1 cellular context compared by ENCODE assay signal in the genomic region with DNA sequence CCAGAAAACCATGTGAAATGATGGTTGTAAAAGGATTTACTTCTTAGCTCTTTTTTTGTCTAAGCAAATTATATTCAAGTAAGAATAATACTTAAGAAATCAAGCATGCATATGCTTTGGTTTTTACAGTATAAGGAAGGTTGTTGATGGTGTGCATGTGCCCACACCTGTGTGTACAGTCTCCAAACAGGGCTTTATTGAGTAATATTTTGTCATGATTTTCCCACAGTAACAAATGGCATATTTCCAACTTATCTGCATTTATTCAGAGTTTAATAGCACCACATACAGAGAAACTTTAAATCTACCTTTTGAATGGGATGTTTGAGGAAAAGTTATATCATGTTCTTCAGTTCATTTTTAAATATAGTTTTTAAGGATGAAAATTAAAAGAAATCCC.
TF ChIP-seq lines count a peak whose summit lies in the region.

No MANE protein-coding gene starts in this region.

TF ChIP-seq in SK-N-SH treated with all-trans-retinoic acid at 6 μM for 48 hours, 23 proteins besides CTCF, POLR2A, EP300 and RAD21:
- TF ChIP-seq CSDC2 (CRISPR knock-in tag; IDR thresholded peaks at IDR 0.05) (no peak), ZC3H10 (CRISPR knock-in tag; IDR thresholded peaks at IDR 0.05) (no peak), ZFP30 (CRISPR knock-in tag; IDR thresholded peaks at IDR 0.05) (no peak), BACH2 (CRISPR knock-in tag; IDR thresholded peaks at IDR 0.05; ENCODE audit: borderline replicate concordance) (no peak), OSR1 (CRISPR knock-in tag; IDR thresholded peaks at IDR 0.05) (no peak), PPARA (CRISPR knock-in tag; IDR thresholded peaks at IDR 0.05; ENCODE audit: borderline replicate concordance) (no peak), ARNTL (CRISPR knock-in tag; IDR thresholded peaks at IDR 0.05; ENCODE audit: borderline replicate concordance, low read depth) (no peak), ISL1 (CRISPR knock-in tag; IDR thresholded peaks at IDR 0.05) (no peak), ZNF8 (CRISPR knock-in tag; IDR thresholded peaks at IDR 0.05) (no peak), TOX (CRISPR knock-in tag; IDR thresholded peaks at IDR 0.05; ENCODE audit: borderline replicate concordance) (no peak), RARB (CRISPR knock-in tag; IDR thresholded peaks at IDR 0.05) (no peak), ZFP3 (CRISPR knock-in tag; IDR thresholded peaks at IDR 0.05) (no peak), SNAI2 (CRISPR knock-in tag; IDR thresholded peaks at IDR 0.05) (no peak), GLIS3 (CRISPR knock-in tag; IDR thresholded peaks at IDR 0.05) (no peak)
- TF ChIP-seq, protein P1, sequence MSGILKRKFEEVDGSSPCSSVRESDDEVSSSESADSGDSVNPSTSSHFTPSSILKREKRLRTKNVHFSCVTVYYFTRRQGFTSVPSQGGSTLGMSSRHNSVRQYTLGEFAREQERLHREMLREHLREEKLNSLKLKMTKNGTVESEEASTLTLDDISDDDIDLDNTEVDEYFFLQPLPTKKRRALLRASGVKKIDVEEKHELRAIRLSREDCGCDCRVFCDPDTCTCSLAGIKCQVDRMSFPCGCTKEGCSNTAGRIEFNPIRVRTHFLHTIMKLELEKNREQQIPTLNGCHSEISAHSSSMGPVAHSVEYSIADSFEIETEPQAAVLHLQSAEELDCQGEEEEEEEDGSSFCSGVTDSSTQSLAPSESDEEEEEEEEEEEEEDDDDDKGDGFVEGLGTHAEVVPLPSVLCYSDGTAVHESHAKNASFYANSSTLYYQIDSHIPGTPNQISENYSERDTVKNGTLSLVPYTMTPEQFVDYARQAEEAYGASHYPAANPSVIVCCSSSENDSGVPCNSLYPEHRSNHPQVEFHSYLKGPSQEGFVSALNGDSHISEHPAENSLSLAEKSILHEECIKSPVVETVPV (CRISPR knock-in tag; IDR thresholded peaks at IDR 0.05) = no peak
- TF ChIP-seq, protein P2, sequence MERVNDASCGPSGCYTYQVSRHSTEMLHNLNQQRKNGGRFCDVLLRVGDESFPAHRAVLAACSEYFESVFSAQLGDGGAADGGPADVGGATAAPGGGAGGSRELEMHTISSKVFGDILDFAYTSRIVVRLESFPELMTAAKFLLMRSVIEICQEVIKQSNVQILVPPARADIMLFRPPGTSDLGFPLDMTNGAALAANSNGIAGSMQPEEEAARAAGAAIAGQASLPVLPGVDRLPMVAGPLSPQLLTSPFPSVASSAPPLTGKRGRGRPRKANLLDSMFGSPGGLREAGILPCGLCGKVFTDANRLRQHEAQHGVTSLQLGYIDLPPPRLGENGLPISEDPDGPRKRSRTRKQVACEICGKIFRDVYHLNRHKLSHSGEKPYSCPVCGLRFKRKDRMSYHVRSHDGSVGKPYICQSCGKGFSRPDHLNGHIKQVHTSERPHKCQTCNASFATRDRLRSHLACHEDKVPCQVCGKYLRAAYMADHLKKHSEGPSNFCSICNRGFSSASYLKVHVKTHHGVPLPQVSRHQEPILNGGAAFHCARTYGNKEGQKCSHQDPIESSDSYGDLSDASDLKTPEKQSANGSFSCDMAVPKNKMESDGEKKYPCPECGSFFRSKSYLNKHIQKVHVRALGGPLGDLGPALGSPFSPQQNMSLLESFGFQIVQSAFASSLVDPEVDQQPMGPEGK (CRISPR knock-in tag; IDR thresholded peaks at IDR 0.05; ENCODE audit: borderline replicate concordance) = no peak
TF ChIP-seq in SK-N-SH treated with all-trans-retinoic acid at 6 μM for 48 hours: peak in this region for 0.
